Comparison of ENCODE assay signal across 10 cellular contexts in genomic region chr20:18005170-18005989, GRCh38. TPM values are rescaled to one million over a fixed set of nuclear protein-coding genes. Genes with fewer than 3 reads are reported as not detected.
DNase-seq lines count a peak whose midpoint lies in the region; ATAC-seq and TF ChIP-seq lines count a peak whose summit lies in the region.
"Had no signal": no experiment of that assay in that cellular context is flagged by ENCODE, and none has a peak within 500 bp of the region (broad histone marks: within the 10 kb centered on the region; RNA-seq: fewer than 3 reads in every experiment).

No MANE protein-coding gene starts in this region.

- H3K9me2 ChIP-seq in GM23338 (ENCODE audit: insufficient read depth), result no peaks in the 10 kb centered on the region

- H3K27ac ChIP-seq in GM23338 (ENCODE audit: low read depth), result no peak overlapping the region

- peaks cover 15% of the 10 kb centered on the region; the same call in 2 of the 3 replicates for H3K4me1 Mint-ChIP-seq in GM23338
- peaks cover 15 to 22% (median 19%) of the 10 kb centered on the region in 3 donors for H3K4me1 Mint-ChIP-seq in IgD-negative memory B cell

- H3K27me3 ChIP-seq in GM23338 (ENCODE audit: insufficient read depth), result no peaks in the 10 kb centered on the region

- H3K4me3 ChIP-seq in GM23338, result no peak overlapping the region

- 0 out of 2 replicates have a peak overlapping the region, but pooled peaks have one; percentile 42 for H3K27ac Mint-ChIP-seq in GM23338
- peak overlapping the region; percentile 9 to 76 (median 21) for H3K27ac Mint-ChIP-seq in IgD-negative memory B cell
- H3K27ac Mint-ChIP-seq: activated naive CD8-positive, alpha-beta T cell had no signal

- H3K36me3 Mint-ChIP-seq in GM23338 (ENCODE audit: low read depth) (peaks cover 3% of the 10 kb centered on the region; the same call in 1 of the 3 replicates), IgD-negative memory B cell (no peaks in the 10 kb centered on the region)
- H3K36me3 Mint-ChIP-seq: activated naive CD8-positive, alpha-beta T cell had no signal

- H4K20me1 ChIP-seq in GM23338 (replicated peaks; ENCODE audit: insufficient read depth), result no peaks in the 10 kb centered on the region

- DNase-seq in GM23338 (ENCODE audit: low spot score) (no peak), myocyte (ENCODE audit: low read depth) (peak; percentile 69), glomerular visceral epithelial cell (ENCODE audit: extremely low spot score) (no peak), AG08396 (ENCODE audit: low spot score) (no peak), NCI-H446 (lab: John Stamatoyannopoulos, UW) (no peak), NCI-H187 (lab: John Stamatoyannopoulos, UW) (no peak)
- DNase-seq: head of caudate nucleus had no signal

- H3F3A ChIP-seq in GM23338 (replicated peaks; ENCODE audit: low read depth), result no peaks in the 10 kb centered on the region

- no peak for TF ChIP-seq CTCF in GM23338 (conservative IDR thresholded peaks at IDR 0.05; ENCODE audit: low read depth in 2 of 2)

- ATAC-seq in GM18861 (IDR thresholded peaks at IDR 0.05; ENCODE audit: unreplicated experiment), result peak; percentile 97
- peak; percentile 66 for ATAC-seq in GM23338

- H3K4me2 ChIP-seq in GM23338, result no peak overlapping the region

- H3K9me3 Mint-ChIP-seq in GM23338 (no peaks in the 10 kb centered on the region; the same call in 2 of the 3 replicates), IgD-negative memory B cell (no peaks in the 10 kb centered on the region)

- H3K79me2 ChIP-seq in GM23338 (replicated peaks; ENCODE audit: insufficient read depth), result no peaks in the 10 kb centered on the region

- H3K4me3 Mint-ChIP-seq in GM23338, result no peak overlapping the region
- peak overlapping the region; percentile 3 to 85 (median 48) for H3K4me3 Mint-ChIP-seq in IgD-negative memory B cell
- H3K4me3 Mint-ChIP-seq: activated naive CD8-positive, alpha-beta T cell had no signal

- H2AFZ ChIP-seq in GM23338, result no peak overlapping the region

- no peaks in the 10 kb centered on the region for H3K4me1 ChIP-seq in GM23338 (ENCODE audit: insufficient read depth)

- H3K27me3 Mint-ChIP-seq in GM23338 (ENCODE audit: insufficient read depth, low read depth, poor library complexity) (no peaks in the 10 kb centered on the region), IgD-negative memory B cell (no peaks in the 10 kb centered on the region)
- H3K27me3 Mint-ChIP-seq: activated naive CD8-positive, alpha-beta T cell had no signal

- no peaks in the 10 kb centered on the region for H3K36me3 ChIP-seq in GM23338 (ENCODE audit: insufficient read depth)

TF ChIP-seq in GM23338, 12 proteins besides CTCF, POLR2A, EP300 and RAD21 (continues in another document):
- TF ChIP-seq NANOG (IDR thresholded peaks at IDR 0.05; ENCODE audit: borderline replicate concordance), result no peak
- TF ChIP-seq REST (IDR thresholded peaks at IDR 0.05; ENCODE audit: unreplicated experiment), result no peak
- TF ChIP-seq ZNF462 (CRISPR knock-in tag; IDR thresholded peaks at IDR 0.05), result no peak
- no peak for TF ChIP-seq ZNF114 (CRISPR knock-in tag; IDR thresholded peaks at IDR 0.05)
- TF ChIP-seq EZH2phosphoT487 (IDR thresholded peaks at IDR 0.05; ENCODE audit: unreplicated experiment), result no peak
- TF ChIP-seq EZH2 (IDR thresholded peaks at IDR 0.05; ENCODE audit: low read depth, unreplicated experiment), result no peak
- no peak for TF ChIP-seq CREB1 (CRISPR knock-in tag; IDR thresholded peaks at IDR 0.05; ENCODE audit: low read depth)

RNA-seq across cellular contexts. Expression of gene MGME1, which starts 36.6 kb away (rescaled TPM):
- 41.5 and 43.1 TPM in 2 replicates for total RNA-seq in GM23338 (2014; rRNA removed; shearing (Covaris generic))
- polyA plus RNA-seq in GM23338 (2016; fragmentation: Nextera tagmentation; extraction: Ambion mirVana) (55.2 and 56.9 TPM in 2 replicates), IgD-negative memory B cell (29.2 TPM)
- 10.9 and 11.3 TPM in 2 replicates for total RNA-seq in myocyte
- 12.4 TPM for polyA plus RNA-seq in myocyte (2012)

RNA-seq across cellular contexts. Expression of gene SNX5, which starts 36.8 kb away (rescaled TPM):
- 269 and 287 TPM in 2 replicates for total RNA-seq in GM23338 (2014; rRNA removed; shearing (Covaris generic))
- polyA plus RNA-seq in GM23338 (2016; fragmentation: Nextera tagmentation; extraction: Ambion mirVana), result 154 and 167 TPM in 2 replicates
- 103 TPM for polyA plus RNA-seq in IgD-negative memory B cell
- 45.9 and 57.1 TPM in 2 replicates for total RNA-seq in myocyte
- 38.6 TPM for polyA plus RNA-seq in myocyte (2012)

RNA-seq across cellular contexts. Expression of gene OVOL2, which starts 52.3 kb away (rescaled TPM):
- 11.2 and 21.1 TPM in 2 replicates for total RNA-seq in GM23338 (2014; rRNA removed; shearing (Covaris generic))
- polyA plus RNA-seq in GM23338 (2016; fragmentation: Nextera tagmentation; extraction: Ambion mirVana) (10.6 and 11.5 TPM in 2 replicates), IgD-negative memory B cell (not detected)
- not detected in 2 replicates for total RNA-seq in myocyte
- polyA plus RNA-seq in myocyte (2012), result not detected

Comparison
In these comparisons a context has a peak if more than half of its experiments do, and no peak if none do; other contexts are left out.
1. RNA of gene OVOL2, which starts 52.3 kb away (total RNA-seq): 11.2 to 21.1 TPM in GM23338; not detected in myocyte; every median in the first group is over 10 times any median in the second.